In genomic region chr22:50268655-50269113, GRCh38 we compare ENCODE assay signal across 12 cellular contexts. TPM values are rescaled to one million over a fixed set of nuclear protein-coding genes. Genes with fewer than 3 reads are reported as not detected.
DNase-seq lines count a peak whose midpoint lies in the region; ATAC-seq and TF ChIP-seq lines count a peak whose summit lies in the region.
"Had no signal": no experiment of that assay in that cellular context is flagged by ENCODE, and none has a peak within 500 bp of the region (broad histone marks: within the 10 kb centered on the region; RNA-seq: fewer than 3 reads in every experiment).

No MANE protein-coding gene starts in this region.

- TF ChIP-seq CTCF in Panc1 (IDR thresholded peaks at IDR 0.05) (no peak), fibroblast of pulmonary artery (IDR thresholded peaks at IDR 0.05; ENCODE audit: low read length, missing control alignments) (no peak), type B pancreatic cell (conservative IDR thresholded peaks at IDR 0.05) (no peak)

- peak overlapping the region in 1 of 2 experiments; percentile 65; a peak in 3 of 4 replicates for H3K4me3 ChIP-seq in Panc1 (ENCODE audit: low read depth in 2 of 2, low read length in 2 of 2)
- no peak overlapping the region for H3K4me3 ChIP-seq in fibroblast of pulmonary artery (replicated peaks; ENCODE audit: low read depth, low read length)

- POLR2A ChIA-PET in Panc1 (lab: Charles Lee), result no interaction called here

- in situ Hi-C loops in Panc1 (cut with HindIII; ENCODE audit: low pct_unique_long_range_greater_than_20kb, low sequenced_read_pairs), result no loop called here
- in situ Hi-C loops in KBM-7 (cut with MboI; ENCODE audit: low pct_unique_long_range_greater_than_20kb, low sequenced_read_pairs), result no loop called here

- peaks cover 12% of the 10 kb centered on the region for H3K4me1 ChIP-seq in Panc1 (ENCODE audit: control insufficient read depth, insufficient read depth, low read length)

- no peaks in the 10 kb centered on the region for H3K27me3 ChIP-seq in Panc1 (ENCODE audit: control insufficient read depth, insufficient read depth, low read length)

- no peaks in the 10 kb centered on the region for H3K36me3 Mint-ChIP-seq in activated naive CD8-positive, alpha-beta T cell
- H3K36me3 Mint-ChIP-seq in activated naive CD8-positive, alpha-beta T cell treated with anti-CD3 and anti-CD28 coated beads, Interleukin-2, amount 50 U/mL, for 24 hours (ENCODE audit: low read depth), result no peaks in the 10 kb centered on the region
- peaks cover under 1% of the 10 kb centered on the region for H3K36me3 Mint-ChIP-seq in type B pancreatic cell

- no peak overlapping the region for H3K27ac Mint-ChIP-seq in activated naive CD8-positive, alpha-beta T cell
- H3K27ac Mint-ChIP-seq in activated naive CD8-positive, alpha-beta T cell treated with anti-CD3 and anti-CD28 coated beads, Interleukin-2, amount 50 U/mL, for 24 hours, result no peak overlapping the region
- H3K27ac Mint-ChIP-seq in type B pancreatic cell, result no peak overlapping the region

- no peaks in the 10 kb centered on the region for H3K36me3 ChIP-seq in Panc1 (ENCODE audit: control insufficient read depth, insufficient read depth, low read length)

- no peaks in the 10 kb centered on the region for H3K9me3 ChIP-seq in Panc1 (ENCODE audit: control insufficient read depth, insufficient read depth, low read depth, low read length)

- DNase-seq in activated naive CD8-positive, alpha-beta T cell treated with anti-CD3 and anti-CD28 coated beads, Interleukin-2, amount 50 U/mL, for 24 hours, result no peak
- no peak for DNase-seq in Panc1 (ENCODE audit: low read depth, low spot score)
- peak; percentile 24 for DNase-seq in fibroblast of pulmonary artery (ENCODE audit: low read depth)
- DNase-seq in type B pancreatic cell (ENCODE audit: extremely low spot score, unreplicated experiment), result no peak
- DNase-seq in NCI-H524 treated with DMSO at 0.1 percent for 48 hours (lab: John Stamatoyannopoulos, UW), result no peak
- DNase-seq in stimulated activated naive CD4-positive, alpha-beta T cell (lab: John Stamatoyannopoulos, UW), result no peak
- DNase-seq in KBM-7, result no peak
- DNase-seq: GOT3; NCI-H1048; Right ventricle myocardium superior; stimulated activated CD8-positive, alpha-beta memory T cell treated with anti-CD3 and anti-CD28 coated beads, Interleukin-4, amount 100 ng/mL, for 48 hours had no signal

- CTCF ChIA-PET in Panc1 (lab: Charles Lee), result no interaction called here

- H3K9me3 Mint-ChIP-seq in activated naive CD8-positive, alpha-beta T cell (ENCODE audit: low read depth), result no peaks in the 10 kb centered on the region
- H3K9me3 Mint-ChIP-seq in activated naive CD8-positive, alpha-beta T cell treated with anti-CD3 and anti-CD28 coated beads, Interleukin-2, amount 50 U/mL, for 24 hours, result no peaks in the 10 kb centered on the region
- no peaks in the 10 kb centered on the region for H3K9me3 Mint-ChIP-seq in type B pancreatic cell

- no peak for ATAC-seq in activated naive CD8-positive, alpha-beta T cell treated with anti-CD3 and anti-CD28 coated beads, Interleukin-2, amount 50 U/mL, for 24 hours
- ATAC-seq in Panc1, result no peak

- peaks cover 5% of the 10 kb centered on the region for H3K4me1 Mint-ChIP-seq in activated naive CD8-positive, alpha-beta T cell (ENCODE audit: low read depth)
- peaks cover 10% of the 10 kb centered on the region for H3K4me1 Mint-ChIP-seq in activated naive CD8-positive, alpha-beta T cell treated with anti-CD3 and anti-CD28 coated beads, Interleukin-2, amount 50 U/mL, for 24 hours
- no peaks in the 10 kb centered on the region for H3K4me1 Mint-ChIP-seq in type B pancreatic cell (ENCODE audit: unreplicated experiment)

- intact Hi-C loops in Panc1 (cut with micrococcal nuclease; ENCODE audit: unreplicated experiment), result no loop called here

- H3K4me3 Mint-ChIP-seq in activated naive CD8-positive, alpha-beta T cell, result peak overlapping the region; percentile 49
- no peak overlapping the region for H3K4me3 Mint-ChIP-seq in activated naive CD8-positive, alpha-beta T cell treated with anti-CD3 and anti-CD28 coated beads, Interleukin-2, amount 50 U/mL, for 24 hours
- H3K4me3 Mint-ChIP-seq in type B pancreatic cell, result peak overlapping the region; percentile 65

- no TSS peak for BruUV-seq in Panc1 (replicated peaks; lab: Mats Ljungman, UMichigan)

- H3K27me3 Mint-ChIP-seq in activated naive CD8-positive, alpha-beta T cell, result no peaks in the 10 kb centered on the region
- H3K27me3 Mint-ChIP-seq in activated naive CD8-positive, alpha-beta T cell treated with anti-CD3 and anti-CD28 coated beads, Interleukin-2, amount 50 U/mL, for 24 hours, result peaks cover 5% of the 10 kb centered on the region
- peaks cover 23% of the 10 kb centered on the region for H3K27me3 Mint-ChIP-seq in type B pancreatic cell

- H3K27ac ChIP-seq in Panc1 (ENCODE audit: low read length), result peak overlapping the region; percentile 86

RNA-seq across cellular contexts. Expression of gene MAPK11, which starts 1.5 kb away (rescaled TPM):
- total RNA-seq in Panc1 (2021; ENCODE audit: unreplicated experiment) (77.7 TPM), type B pancreatic cell (ENCODE audit: low replicate concordance) (4.0 and 7.4 TPM in 2 replicates)
- polyA plus RNA-seq in Panc1 (2012; ENCODE audit: insufficient read length), result 105 TPM

RNA-seq across cellular contexts. Expression of gene MAPK12, which starts 7.2 kb away (rescaled TPM):
- 74.6 TPM for total RNA-seq in Panc1 (2021; ENCODE audit: unreplicated experiment)
- 81.1 TPM for polyA plus RNA-seq in Panc1 (2012; ENCODE audit: insufficient read length)
- 11.4 and 31.3 TPM in 2 replicates for total RNA-seq in type B pancreatic cell (ENCODE audit: low replicate concordance)

RNA-seq across cellular contexts. Expression of gene HDAC10, which starts 17.6 kb away (rescaled TPM):
- 71.3 TPM for total RNA-seq in Panc1 (2021; ENCODE audit: unreplicated experiment)
- 74.6 TPM for polyA plus RNA-seq in Panc1 (2012; ENCODE audit: insufficient read length)
- total RNA-seq in type B pancreatic cell (ENCODE audit: low replicate concordance), result 29.5 and 37.1 TPM in 2 replicates

RNA-seq across cellular contexts. Expression of gene TUBGCP6, which starts 23.9 kb away (rescaled TPM):
- 31.3 TPM for total RNA-seq in Panc1 (2021; ENCODE audit: unreplicated experiment)
- 31.3 TPM for polyA plus RNA-seq in Panc1 (2012; ENCODE audit: insufficient read length)
- 43.0 and 51.4 TPM in 2 replicates for total RNA-seq in type B pancreatic cell (ENCODE audit: low replicate concordance)

RNA-seq across cellular contexts. Expression of gene PLXNB2, which starts 38.8 kb away (rescaled TPM):
- total RNA-seq in Panc1 (2021; ENCODE audit: unreplicated experiment), result 227 TPM
- polyA plus RNA-seq in Panc1 (2012; ENCODE audit: insufficient read length), result 239 TPM
- 352 and 500 TPM in 2 replicates for total RNA-seq in type B pancreatic cell (ENCODE audit: low replicate concordance)
